Comparison of ENCODE assay signal across 1 cellular context in the genomic region with DNA sequence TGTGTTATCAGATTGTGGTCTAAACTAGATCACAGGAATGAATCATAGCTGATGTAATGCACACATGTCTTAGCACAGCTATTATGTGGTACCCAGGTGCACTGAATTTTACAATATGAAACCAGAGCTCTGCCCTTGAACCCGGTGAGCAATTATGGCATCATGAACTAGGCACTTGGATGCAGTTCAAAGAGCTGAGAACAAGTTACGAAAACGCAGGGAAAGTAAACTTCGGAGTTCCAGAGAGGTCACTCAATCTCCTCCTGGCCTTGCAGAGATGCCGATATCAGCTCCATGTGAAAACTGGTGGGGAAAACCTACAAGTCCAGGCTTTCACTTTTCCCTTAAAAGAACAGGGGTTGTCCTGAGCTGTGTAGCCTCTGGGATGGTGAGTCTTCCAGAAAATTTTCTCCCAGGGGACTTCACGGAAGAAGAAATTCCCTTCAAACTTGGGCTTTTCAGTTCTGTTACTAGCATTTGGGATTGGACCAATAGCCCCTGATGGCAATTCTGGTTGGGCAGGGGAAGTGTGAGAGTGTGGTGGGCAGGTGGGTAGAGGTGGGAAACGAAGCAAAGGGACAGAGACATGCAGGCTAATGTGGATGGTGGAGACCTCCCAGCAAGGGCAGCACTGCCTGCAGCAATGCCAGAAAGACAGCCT.
TF ChIP-seq lines count a peak whose summit lies in the region.

No MANE protein-coding gene starts in this region.

TF ChIP-seq in HepG2, 621 proteins besides CTCF, POLR2A, EP300 and RAD21 (continued from another document and continues in another):
- TF ChIP-seq, protein P1, sequence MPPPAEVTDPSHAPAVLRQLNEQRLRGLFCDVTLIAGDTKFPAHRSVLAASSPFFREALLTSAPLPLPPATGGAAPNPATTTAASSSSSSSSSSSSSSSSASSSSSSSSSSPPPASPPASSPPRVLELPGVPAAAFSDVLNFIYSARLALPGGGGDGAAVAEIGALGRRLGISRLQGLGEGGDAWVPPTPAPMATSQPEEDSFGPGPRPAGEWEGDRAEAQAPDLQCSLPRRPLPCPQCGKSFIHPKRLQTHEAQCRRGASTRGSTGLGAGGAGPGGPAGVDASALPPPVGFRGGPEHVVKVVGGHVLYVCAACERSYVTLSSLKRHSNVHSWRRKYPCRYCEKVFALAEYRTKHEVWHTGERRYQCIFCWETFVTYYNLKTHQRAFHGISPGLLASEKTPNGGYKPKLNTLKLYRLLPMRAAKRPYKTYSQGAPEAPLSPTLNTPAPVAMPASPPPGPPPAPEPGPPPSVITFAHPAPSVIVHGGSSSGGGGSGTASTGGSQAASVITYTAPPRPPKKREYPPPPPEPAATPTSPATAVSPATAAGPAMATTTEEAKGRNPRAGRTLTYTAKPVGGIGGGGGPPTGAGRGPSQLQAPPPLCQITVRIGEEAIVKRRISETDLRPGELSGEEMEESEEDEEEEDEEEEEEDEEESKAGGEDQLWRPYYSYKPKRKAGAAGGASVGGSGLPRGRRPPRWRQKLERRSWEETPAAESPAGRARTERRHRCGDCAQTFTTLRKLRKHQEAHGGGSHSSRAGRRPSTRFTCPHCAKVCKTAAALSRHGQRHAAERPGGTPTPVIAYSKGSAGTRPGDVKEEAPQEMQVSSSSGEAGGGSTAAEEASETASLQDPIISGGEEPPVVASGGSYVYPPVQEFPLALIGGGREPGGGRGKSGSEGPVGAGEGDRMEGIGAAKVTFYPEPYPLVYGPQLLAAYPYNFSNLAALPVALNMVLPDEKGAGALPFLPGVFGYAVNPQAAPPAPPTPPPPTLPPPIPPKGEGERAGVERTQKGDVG (CRISPR knock-in tag; IDR thresholded peaks at IDR 0.05; ENCODE audit: borderline replicate concordance): no peak
- TF ChIP-seq TGIF2 (CRISPR knock-in tag; IDR thresholded peaks at IDR 0.05) (peak; percentile 97), HNF4G (IDR thresholded peaks at IDR 0.05; ENCODE audit: borderline replicate concordance, low read depth, low read length) (peak; percentile 98), HNF4G (CRISPR knock-in tag; IDR thresholded peaks at IDR 0.05; ENCODE audit: borderline replicate concordance, low read depth) (peak; percentile 94), TRIM24 (CRISPR knock-in tag; IDR thresholded peaks at IDR 0.05) (peak; percentile 94), SKI (IDR thresholded peaks at IDR 0.05; ENCODE audit: partially characterized antibody) (peak; percentile 93), ZMAT3 (CRISPR knock-in tag; conservative IDR thresholded peaks at IDR 0.05) (peak; percentile 67; the same call in 1 of the 2 replicates), ZNF496 (CRISPR knock-in tag; IDR thresholded peaks at IDR 0.05; ENCODE audit: insufficient replicate concordance) (no peak), ZFP36L2 (CRISPR knock-in tag; IDR thresholded peaks at IDR 0.05) (no peak), ZSCAN30 (CRISPR knock-in tag; IDR thresholded peaks at IDR 0.05) (peak; percentile 85; the same call in 1 of the 2 replicates), ZNF460 (CRISPR knock-in tag; IDR thresholded peaks at IDR 0.05; ENCODE audit: borderline replicate concordance) (no peak; the same call in 1 of the 2 replicates), KAT8 (CRISPR knock-in tag; IDR thresholded peaks at IDR 0.05) (peak; percentile 89), ZNF292 (CRISPR knock-in tag; IDR thresholded peaks at IDR 0.05; ENCODE audit: borderline replicate concordance, low read depth) (peak; percentile 71; the same call in 1 of the 2 replicates), ZBTB3 (CRISPR knock-in tag; IDR thresholded peaks at IDR 0.05; ENCODE audit: borderline replicate concordance, low read depth) (peak; percentile 83; the same call in 1 of the 2 replicates), SALL2 (CRISPR knock-in tag; IDR thresholded peaks at IDR 0.05) (peak; percentile 74), HOXA7 (CRISPR knock-in tag; IDR thresholded peaks at IDR 0.05) (no peak), ZNF30 (CRISPR knock-in tag; IDR thresholded peaks at IDR 0.05) (no peak), HNRNPL (IDR thresholded peaks at IDR 0.05; ENCODE audit: low read depth, low read length) (no peak), NKX3-1 (CRISPR knock-in tag; IDR thresholded peaks at IDR 0.05) (0 out of 2 replicates have a peak, but pooled peaks have one; percentile 46), PCBP2 (optimal IDR thresholded peaks at IDR 0.05; ENCODE audit: low read depth, low read length, poor library complexity, severe bottlenecking) (no peak), ZKSCAN5 (CRISPR knock-in tag; IDR thresholded peaks at IDR 0.05) (peak; percentile 86), ZNF205 (CRISPR knock-in tag; IDR thresholded peaks at IDR 0.05) (peak; percentile 92), ZNF570 (CRISPR knock-in tag; IDR thresholded peaks at IDR 0.05; ENCODE audit: borderline replicate concordance) (no peak), ZNF549 (CRISPR knock-in tag; IDR thresholded peaks at IDR 0.05) (no peak), ATF7-NPFF (CRISPR knock-in tag; IDR thresholded peaks at IDR 0.05; ENCODE audit: low read depth) (peak; percentile 65; the same call in 1 of the 2 replicates)
- TF ChIP-seq, protein P2, sequence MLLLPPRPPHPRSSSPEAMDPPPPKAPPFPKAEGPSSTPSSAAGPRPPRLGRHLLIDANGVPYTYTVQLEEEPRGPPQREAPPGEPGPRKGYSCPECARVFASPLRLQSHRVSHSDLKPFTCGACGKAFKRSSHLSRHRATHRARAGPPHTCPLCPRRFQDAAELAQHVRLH (CRISPR knock-in tag; IDR thresholded peaks at IDR 0.05; ENCODE audit: borderline replicate concordance, low read depth): peak; percentile 97; the same call in 1 of the 2 replicates
- TF ChIP-seq, protein P3, sequence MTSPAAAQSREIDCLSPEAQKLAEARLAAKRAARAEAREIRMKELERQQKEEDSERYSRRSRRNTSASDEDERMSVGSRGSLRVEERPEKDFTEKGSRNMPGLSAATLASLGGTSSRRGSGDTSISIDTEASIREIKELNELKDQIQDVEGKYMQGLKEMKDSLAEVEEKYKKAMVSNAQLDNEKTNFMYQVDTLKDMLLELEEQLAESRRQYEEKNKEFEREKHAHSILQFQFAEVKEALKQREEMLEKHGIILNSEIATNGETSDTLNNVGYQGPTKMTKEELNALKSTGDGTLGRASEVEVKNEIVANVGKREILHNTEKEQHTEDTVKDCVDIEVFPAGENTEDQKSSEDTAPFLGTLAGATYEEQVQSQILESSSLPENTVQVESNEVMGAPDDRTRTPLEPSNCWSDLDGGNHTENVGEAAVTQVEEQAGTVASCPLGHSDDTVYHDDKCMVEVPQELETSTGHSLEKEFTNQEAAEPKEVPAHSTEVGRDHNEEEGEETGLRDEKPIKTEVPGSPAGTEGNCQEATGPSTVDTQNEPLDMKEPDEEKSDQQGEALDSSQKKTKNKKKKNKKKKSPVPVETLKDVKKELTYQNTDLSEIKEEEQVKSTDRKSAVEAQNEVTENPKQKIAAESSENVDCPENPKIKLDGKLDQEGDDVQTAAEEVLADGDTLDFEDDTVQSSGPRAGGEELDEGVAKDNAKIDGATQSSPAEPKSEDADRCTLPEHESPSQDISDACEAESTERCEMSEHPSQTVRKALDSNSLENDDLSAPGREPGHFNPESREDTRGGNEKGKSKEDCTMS (CRISPR knock-in tag; conservative IDR thresholded peaks at IDR 0.05): no peak
- TF ChIP-seq, protein P4, sequence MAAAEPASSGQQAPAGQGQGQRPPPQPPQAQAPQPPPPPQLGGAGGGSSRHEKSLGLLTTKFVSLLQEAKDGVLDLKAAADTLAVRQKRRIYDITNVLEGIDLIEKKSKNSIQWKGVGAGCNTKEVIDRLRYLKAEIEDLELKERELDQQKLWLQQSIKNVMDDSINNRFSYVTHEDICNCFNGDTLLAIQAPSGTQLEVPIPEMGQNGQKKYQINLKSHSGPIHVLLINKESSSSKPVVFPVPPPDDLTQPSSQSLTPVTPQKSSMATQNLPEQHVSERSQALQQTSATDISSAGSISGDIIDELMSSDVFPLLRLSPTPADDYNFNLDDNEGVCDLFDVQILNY (CRISPR knock-in tag; conservative IDR thresholded peaks at IDR 0.05): no peak
- TF ChIP-seq, protein P5, sequence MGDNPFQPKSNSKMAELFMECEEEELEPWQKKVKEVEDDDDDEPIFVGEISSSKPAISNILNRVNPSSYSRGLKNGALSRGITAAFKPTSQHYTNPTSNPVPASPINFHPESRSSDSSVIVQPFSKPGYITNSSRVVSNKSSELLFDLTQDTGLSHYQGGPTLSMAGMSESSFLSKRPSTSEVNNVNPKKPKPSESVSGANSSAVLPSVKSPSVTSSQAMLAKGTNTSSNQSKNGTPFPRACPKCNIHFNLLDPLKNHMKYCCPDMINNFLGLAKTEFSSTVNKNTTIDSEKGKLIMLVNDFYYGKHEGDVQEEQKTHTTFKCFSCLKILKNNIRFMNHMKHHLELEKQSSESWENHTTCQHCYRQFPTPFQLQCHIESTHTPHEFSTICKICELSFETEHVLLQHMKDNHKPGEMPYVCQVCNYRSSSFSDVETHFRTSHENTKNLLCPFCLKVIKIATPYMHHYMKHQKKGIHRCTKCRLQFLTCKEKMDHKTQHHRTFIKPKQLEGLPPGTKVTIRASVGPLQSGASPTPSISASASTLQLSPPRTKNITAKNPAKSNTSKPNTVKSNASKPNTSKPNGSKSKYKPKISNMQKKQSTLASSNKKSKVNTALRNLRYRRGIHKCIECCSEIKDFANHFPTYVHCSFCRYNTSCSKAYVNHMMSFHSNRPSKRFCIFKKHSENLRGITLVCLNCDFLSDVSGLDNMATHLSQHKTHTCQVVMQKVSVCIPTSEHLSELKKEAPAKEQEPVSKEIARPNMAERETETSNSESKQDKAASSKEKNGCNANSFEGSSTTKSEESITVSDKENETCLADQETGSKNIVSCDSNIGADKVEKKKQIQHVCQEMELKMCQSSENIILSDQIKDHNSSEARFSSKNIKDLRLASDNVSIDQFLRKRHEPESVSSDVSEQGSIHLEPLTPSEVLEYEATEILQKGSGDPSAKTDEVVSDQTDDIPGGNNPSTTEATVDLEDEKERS (CRISPR knock-in tag; IDR thresholded peaks at IDR 0.05): peak; percentile 88
- TF ChIP-seq, protein P6, sequence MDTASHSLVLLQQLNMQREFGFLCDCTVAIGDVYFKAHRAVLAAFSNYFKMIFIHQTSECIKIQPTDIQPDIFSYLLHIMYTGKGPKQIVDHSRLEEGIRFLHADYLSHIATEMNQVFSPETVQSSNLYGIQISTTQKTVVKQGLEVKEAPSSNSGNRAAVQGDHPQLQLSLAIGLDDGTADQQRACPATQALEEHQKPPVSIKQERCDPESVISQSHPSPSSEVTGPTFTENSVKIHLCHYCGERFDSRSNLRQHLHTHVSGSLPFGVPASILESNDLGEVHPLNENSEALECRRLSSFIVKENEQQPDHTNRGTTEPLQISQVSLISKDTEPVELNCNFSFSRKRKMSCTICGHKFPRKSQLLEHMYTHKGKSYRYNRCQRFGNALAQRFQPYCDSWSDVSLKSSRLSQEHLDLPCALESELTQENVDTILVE (CRISPR knock-in tag; IDR thresholded peaks at IDR 0.05): peak; percentile 97
- TF ChIP-seq, protein P7, sequence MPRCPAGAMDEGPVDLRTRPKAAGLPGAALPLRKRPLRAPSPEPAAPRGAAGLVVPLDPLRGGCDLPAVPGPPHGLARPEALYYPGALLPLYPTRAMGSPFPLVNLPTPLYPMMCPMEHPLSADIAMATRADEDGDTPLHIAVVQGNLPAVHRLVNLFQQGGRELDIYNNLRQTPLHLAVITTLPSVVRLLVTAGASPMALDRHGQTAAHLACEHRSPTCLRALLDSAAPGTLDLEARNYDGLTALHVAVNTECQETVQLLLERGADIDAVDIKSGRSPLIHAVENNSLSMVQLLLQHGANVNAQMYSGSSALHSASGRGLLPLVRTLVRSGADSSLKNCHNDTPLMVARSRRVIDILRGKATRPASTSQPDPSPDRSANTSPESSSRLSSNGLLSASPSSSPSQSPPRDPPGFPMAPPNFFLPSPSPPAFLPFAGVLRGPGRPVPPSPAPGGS (CRISPR knock-in tag; IDR thresholded peaks at IDR 0.05): peak; percentile 68; the same call in 1 of the 2 replicates
- TF ChIP-seq, protein P8, sequence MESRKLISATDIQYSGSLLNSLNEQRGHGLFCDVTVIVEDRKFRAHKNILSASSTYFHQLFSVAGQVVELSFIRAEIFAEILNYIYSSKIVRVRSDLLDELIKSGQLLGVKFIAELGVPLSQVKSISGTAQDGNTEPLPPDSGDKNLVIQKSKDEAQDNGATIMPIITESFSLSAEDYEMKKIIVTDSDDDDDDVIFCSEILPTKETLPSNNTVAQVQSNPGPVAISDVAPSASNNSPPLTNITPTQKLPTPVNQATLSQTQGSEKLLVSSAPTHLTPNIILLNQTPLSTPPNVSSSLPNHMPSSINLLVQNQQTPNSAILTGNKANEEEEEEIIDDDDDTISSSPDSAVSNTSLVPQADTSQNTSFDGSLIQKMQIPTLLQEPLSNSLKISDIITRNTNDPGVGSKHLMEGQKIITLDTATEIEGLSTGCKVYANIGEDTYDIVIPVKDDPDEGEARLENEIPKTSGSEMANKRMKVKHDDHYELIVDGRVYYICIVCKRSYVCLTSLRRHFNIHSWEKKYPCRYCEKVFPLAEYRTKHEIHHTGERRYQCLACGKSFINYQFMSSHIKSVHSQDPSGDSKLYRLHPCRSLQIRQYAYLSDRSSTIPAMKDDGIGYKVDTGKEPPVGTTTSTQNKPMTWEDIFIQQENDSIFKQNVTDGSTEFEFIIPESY (CRISPR knock-in tag; IDR thresholded peaks at IDR 0.05): peak; percentile 88
- TF ChIP-seq, protein P9, sequence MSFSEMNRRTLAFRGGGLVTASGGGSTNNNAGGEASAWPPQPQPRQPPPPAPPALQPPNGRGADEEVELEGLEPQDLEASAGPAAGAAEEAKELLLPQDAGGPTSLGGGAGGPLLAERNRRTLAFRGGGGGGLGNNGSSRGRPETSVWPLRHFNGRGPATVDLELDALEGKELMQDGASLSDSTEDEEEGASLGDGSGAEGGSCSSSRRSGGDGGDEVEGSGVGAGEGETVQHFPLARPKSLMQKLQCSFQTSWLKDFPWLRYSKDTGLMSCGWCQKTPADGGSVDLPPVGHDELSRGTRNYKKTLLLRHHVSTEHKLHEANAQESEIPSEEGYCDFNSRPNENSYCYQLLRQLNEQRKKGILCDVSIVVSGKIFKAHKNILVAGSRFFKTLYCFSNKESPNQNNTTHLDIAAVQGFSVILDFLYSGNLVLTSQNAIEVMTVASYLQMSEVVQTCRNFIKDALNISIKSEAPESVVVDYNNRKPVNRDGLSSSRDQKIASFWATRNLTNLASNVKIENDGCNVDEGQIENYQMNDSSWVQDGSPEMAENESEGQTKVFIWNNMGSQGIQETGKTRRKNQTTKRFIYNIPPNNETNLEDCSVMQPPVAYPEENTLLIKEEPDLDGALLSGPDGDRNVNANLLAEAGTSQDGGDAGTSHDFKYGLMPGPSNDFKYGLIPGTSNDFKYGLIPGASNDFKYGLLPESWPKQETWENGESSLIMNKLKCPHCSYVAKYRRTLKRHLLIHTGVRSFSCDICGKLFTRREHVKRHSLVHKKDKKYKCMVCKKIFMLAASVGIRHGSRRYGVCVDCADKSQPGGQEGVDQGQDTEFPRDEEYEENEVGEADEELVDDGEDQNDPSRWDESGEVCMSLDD (CRISPR knock-in tag; IDR thresholded peaks at IDR 0.05; ENCODE audit: borderline replicate concordance): no peak
- TF ChIP-seq, protein P10, sequence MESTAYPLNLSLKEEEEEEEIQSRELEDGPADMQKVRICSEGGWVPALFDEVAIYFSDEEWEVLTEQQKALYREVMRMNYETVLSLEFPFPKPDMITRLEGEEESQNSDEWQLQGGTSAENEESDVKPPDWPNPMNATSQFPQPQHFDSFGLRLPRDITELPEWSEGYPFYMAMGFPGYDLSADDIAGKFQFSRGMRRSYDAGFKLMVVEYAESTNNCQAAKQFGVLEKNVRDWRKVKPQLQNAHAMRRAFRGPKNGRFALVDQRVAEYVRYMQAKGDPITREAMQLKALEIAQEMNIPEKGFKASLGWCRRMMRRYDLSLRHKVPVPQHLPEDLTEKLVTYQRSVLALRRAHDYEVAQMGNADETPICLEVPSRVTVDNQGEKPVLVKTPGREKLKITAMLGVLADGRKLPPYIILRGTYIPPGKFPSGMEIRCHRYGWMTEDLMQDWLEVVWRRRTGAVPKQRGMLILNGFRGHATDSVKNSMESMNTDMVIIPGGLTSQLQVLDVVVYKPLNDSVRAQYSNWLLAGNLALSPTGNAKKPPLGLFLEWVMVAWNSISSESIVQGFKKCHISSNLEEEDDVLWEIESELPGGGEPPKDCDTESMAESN (CRISPR knock-in tag; conservative IDR thresholded peaks at IDR 0.05): peak; percentile 92
